ENCODE assay signal across 17 cellular contexts in genomic region chr6:118679293-118679692, GRCh38. TPM values are rescaled to one million over a fixed set of nuclear protein-coding genes. Genes with fewer than 3 reads are reported as not detected.
DNase-seq lines count a peak whose midpoint lies in the region; TF ChIP-seq lines count a peak whose summit lies in the region.
"Had no signal": no experiment of that assay in that cellular context is flagged by ENCODE, and none has a peak within 500 bp of the region (broad histone marks: within the 10 kb centered on the region; RNA-seq: fewer than 3 reads in every experiment).

No MANE protein-coding gene starts in this region.

- H3K4me3 ChIP-seq in epithelial cell of esophagus (ENCODE audit: low read length) (no peak overlapping the region), parathyroid adenoma (ENCODE audit: low read depth, low read length) (no peak overlapping the region)
- H3K4me3 ChIP-seq: gastroesophageal sphincter, GM12878, thyroid gland had no signal

- DNase-seq in DMS53 (lab: John Stamatoyannopoulos, UW) (peak; percentile 8), DMS53 treated with DMSO at 0.1 percent for 48 hours (lab: John Stamatoyannopoulos, UW; ENCODE audit: unreplicated experiment) (no peak), M059J (ENCODE audit: low read depth) (peak; percentile 19), epithelial cell of esophagus (ENCODE audit: low read depth) (peak; percentile 65), Kasumi-1 (lab: John Stamatoyannopoulos, UW) (no peak), anterior cingulate cortex (lab: John Stamatoyannopoulos, UW) (no peak), GM20000 (ENCODE audit: low spot score) (no peak)
- DNase-seq: activated gamma-delta T cell treated with Interleukin-2 at 50 U/mL for 16 hours, left colon, NCI-H1417, NCI-H748 treated with DMSO at 0.1 percent for 48 hours, SIG-M5, thyroid gland had no signal

- H3K36me3 ChIP-seq in parathyroid adenoma (ENCODE audit: control insufficient read depth, insufficient read depth, low read length), result no peaks in the 10 kb centered on the region
- H3K36me3 ChIP-seq: gastroesophageal sphincter, thyroid gland had no signal

- TF ChIP-seq CTCF in epithelial cell of esophagus (IDR thresholded peaks at IDR 0.05; ENCODE audit: insufficient read depth, low read depth, low read length, missing control alignments) (no peak), parathyroid adenoma (IDR thresholded peaks at IDR 0.05) (no peak), GM20000 (IDR thresholded peaks at IDR 0.05; ENCODE audit: extremely low read depth, missing control alignments) (no peak)

- no peak overlapping the region for H3K9ac ChIP-seq in parathyroid adenoma

- peaks cover 13% of the 10 kb centered on the region for H3K4me1 ChIP-seq in parathyroid adenoma
- H3K4me1 ChIP-seq: gastroesophageal sphincter, thyroid gland had no signal

- H3K79me2 ChIP-seq in parathyroid adenoma, result no peaks in the 10 kb centered on the region

- no peaks in the 10 kb centered on the region for H3K9me3 ChIP-seq in parathyroid adenoma (ENCODE audit: control insufficient read depth, low read length)
- H3K9me3 ChIP-seq: gastroesophageal sphincter, thyroid gland had no signal

- H3K4me2 ChIP-seq in parathyroid adenoma (ENCODE audit: low read length), result no peak overlapping the region

- H3K27ac ChIP-seq in parathyroid adenoma, result no peak overlapping the region
- H3K27ac ChIP-seq: 22Rv1, gastroesophageal sphincter, thyroid gland had no signal

- peak overlapping the region; percentile 16 for H2AFZ ChIP-seq in parathyroid adenoma

- H3K27me3 ChIP-seq in parathyroid adenoma (ENCODE audit: control insufficient read depth, insufficient read depth, low read length), result no peaks in the 10 kb centered on the region
- H3K27me3 ChIP-seq: gastroesophageal sphincter, thyroid gland had no signal

RNA-seq across cellular contexts. Expression of gene CEP85L, which starts 27.9 kb away (rescaled TPM):
- total RNA-seq in M059J (2014; rRNA removed; shearing (Covaris generic)), result 5.7 and 15.2 TPM in 2 replicates

Comparison
In these comparisons a context has a peak if more than half of its experiments do, and no peak if none do; other contexts are left out.
1. DNase-seq: peak in DMS53 (single experiment), M059J (single experiment) and epithelial cell of esophagus (single experiment); none in DMS53 treated with DMSO at 0.1 percent for 48 hours (single experiment), Kasumi-1 (0 of 2), anterior cingulate cortex (0 of 58) and GM20000 (single experiment).